Comparison of ENCODE assay signal across 8 cellular contexts in the genomic region with DNA sequence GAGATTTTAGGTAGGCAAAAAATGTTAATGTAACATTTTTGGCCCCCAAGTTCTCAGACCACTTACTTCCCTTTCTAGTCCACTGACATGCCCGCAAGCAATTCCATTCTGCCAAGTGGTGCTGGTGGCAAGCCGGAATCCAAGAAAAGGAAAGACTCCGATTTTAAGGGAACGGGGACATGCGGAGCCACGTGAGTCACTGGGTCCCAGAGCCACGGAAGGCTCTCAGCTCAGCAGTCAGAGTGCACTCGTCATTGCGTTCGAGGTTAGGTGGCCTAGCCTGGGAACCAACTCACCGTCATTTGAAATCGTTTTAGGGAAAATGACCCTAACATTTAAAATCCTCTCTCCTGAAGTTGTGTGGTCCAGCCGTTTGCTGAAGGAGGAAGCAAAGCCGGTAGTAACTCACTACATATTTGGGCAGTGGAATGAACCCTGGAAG. TPM values are rescaled to one million over a fixed set of nuclear protein-coding genes. Genes with fewer than 3 reads are reported as not detected.
DNase-seq lines count a peak whose midpoint lies in the region; TF ChIP-seq lines count a peak whose summit lies in the region.

No MANE protein-coding gene starts in this region.

- H3K36me3 ChIP-seq in PC-9 (ENCODE audit: low read depth) = no peaks in the 10 kb centered on the region
- no peaks in the 10 kb centered on the region for H3K36me3 ChIP-seq in mammary epithelial cell (ENCODE audit: insufficient read depth, low read length)
- no peaks in the 10 kb centered on the region for H3K36me3 ChIP-seq in smooth muscle cell (ENCODE audit: low read depth)

- TSS peak; percentile 77 for BruUV-seq in PC-9 (replicated peaks; lab: Mats Ljungman, UMichigan)
- TSS peak; percentile 62 for BruUV-seq in mammary epithelial cell (replicated peaks; lab: Mats Ljungman, UMichigan)

- 6% methylated on average over 9 of the region's 14 CpGs for WGBS in mammary epithelial cell (ENCODE audit: low coverage, missing lambda C conversion rate)
- WGBS in smooth muscle cell (ENCODE audit: low lambda C conversion rate) = 13% methylated on average over 14 of the region's 14 CpGs

- H3K4me2 ChIP-seq in PC-9 (peak overlapping the region; percentile 86), mammary epithelial cell (ENCODE audit: insufficient read depth, low read depth, low read length) (peak overlapping the region; percentile 94), smooth muscle cell (peak overlapping the region; percentile 89)

- peak; percentile 61 for DNase-seq in activated CD8-positive, alpha-beta memory T cell treated with anti-CD3 and anti-CD28 coated beads for 24 hours
- no peak for DNase-seq in activated CD8-positive, alpha-beta memory T cell treated with anti-CD3 and anti-CD28 coated beads, Interleukin-2, amount 50 U/mL, for 4 hours
- DNase-seq in PC-9 (peak; percentile 19 to 54), mammary epithelial cell (peak; percentile 30), islet precursor cell (peak; percentile 75), smooth muscle cell (lab: John Stamatoyannopoulos, UW; ENCODE audit: unreplicated experiment) (no peak), OCI-M2 (lab: John Stamatoyannopoulos, UW; ENCODE audit: unreplicated experiment) (no peak), ecto neural progenitor cell (ENCODE audit: low spot score) (no peak)

- in situ Hi-C loops in mammary epithelial cell (cut with MboI; ENCODE audit: low sequenced_read_pairs in 2 of 2) = no loop called here

- CTCF ChIA-PET in PC-9 (lab: Charles Lee) = interaction anchor here (1.5 kb wide), 1 partner anchor 16 kb away, joined by 7 read pairs; no protein-coding TSS in a partner anchor
- CTCF ChIA-PET in mammary epithelial cell (lab: Charles Lee; ENCODE audit: low non-redundant PET) = no interaction called here

- H3K79me2 ChIP-seq in PC-9 (ENCODE audit: low read depth) (peaks cover 30% of the 10 kb centered on the region), mammary epithelial cell (ENCODE audit: insufficient read depth, low read length) (peaks cover 21% of the 10 kb centered on the region), smooth muscle cell (ENCODE audit: low read depth) (no peaks in the 10 kb centered on the region)

- no peaks in the 10 kb centered on the region for H3K9me2 ChIP-seq in PC-9 (ENCODE audit: insufficient read depth)

- dilution Hi-C loops in mammary epithelial cell (cut with HindIII; ENCODE audit: low sequenced_read_pairs) = no loop called here

- intact Hi-C loops in PC-9 (cut with micrococcal nuclease; ENCODE audit: unreplicated experiment) (loop anchor here (1.0 to 5.0 kb wide), 4 partner anchors 42 to 245 kb away; partner anchors contain the start of genes GFOD1, NOL7 and TBC1D7), mammary epithelial cell (cut with micrococcal nuclease) (loop anchor here (1.0 to 5.0 kb wide), 2 partner anchors 42 to 216 kb away; partner anchors contain the start of gene NOL7)

- H3F3A ChIP-seq in PC-9 (ENCODE audit: insufficient read depth, low read depth) = no peaks in the 10 kb centered on the region
- no peaks in the 10 kb centered on the region for H3F3A ChIP-seq in smooth muscle cell (ENCODE audit: low read depth)

- H3K27me3 ChIP-seq in PC-9 (ENCODE audit: insufficient read depth, low read depth) = no peaks in the 10 kb centered on the region
- H3K27me3 ChIP-seq in mammary epithelial cell (ENCODE audit: insufficient read depth, low read length) = no peaks in the 10 kb centered on the region
- H3K27me3 ChIP-seq in smooth muscle cell (ENCODE audit: low read depth) = no peaks in the 10 kb centered on the region

- POLR2A ChIA-PET in PC-9 (lab: Charles Lee; ENCODE audit: unreplicated experiment) = interaction anchor here (0.6 to 0.7 kb wide), 3 partner anchors 179 to 1975 kb away, joined by 3 to 4 read pairs (median 3); no protein-coding TSS in a partner anchor

- H3K4me1 ChIP-seq in PC-9 (replicated peaks; ENCODE audit: insufficient read depth) (peaks cover 17% of the 10 kb centered on the region), mammary epithelial cell (ENCODE audit: insufficient read depth, low read length) (peaks cover 9% of the 10 kb centered on the region), smooth muscle cell (ENCODE audit: low read depth) (no peaks in the 10 kb centered on the region)

- H3K9ac ChIP-seq in mammary epithelial cell (ENCODE audit: insufficient read depth, low read length) = peak overlapping the region; percentile 77
- H3K9ac ChIP-seq in smooth muscle cell (ENCODE audit: low read depth) = peak overlapping the region; percentile 86

- H3K27ac ChIP-seq in PC-9 = peak overlapping the region; percentile 96
- H3K27ac ChIP-seq in mammary epithelial cell (ENCODE audit: insufficient read depth, low read depth, low read length) = peak overlapping the region; percentile 92
- peak overlapping the region; percentile 47 for H3K27ac ChIP-seq in smooth muscle cell (ENCODE audit: low read depth)

- peak overlapping the region; percentile 92 for H3K4me3 ChIP-seq in PC-9
- H3K4me3 ChIP-seq in mammary epithelial cell (replicated peaks in 1 of 3; ENCODE audit: insufficient read depth in 1 of 3, low read depth in 2 of 3, low read length in 3 of 3) = peak overlapping the region; percentile 61 to 92 (median 77)
- H3K4me3 ChIP-seq in smooth muscle cell = peak overlapping the region; percentile 75

- TF ChIP-seq CTCF in PC-9 (conservative IDR thresholded peaks at IDR 0.05) (no peak; the same call in 1 of the 2 replicates), mammary epithelial cell (conservative IDR thresholded peaks at IDR 0.05 in 1 of 2, IDR thresholded peaks at IDR 0.05 in 1 of 2; ENCODE audit: extremely low read depth in 1 of 2, insufficient read depth in 1 of 2, low read depth in 1 of 2, low read length in 2 of 2) (no peak), smooth muscle cell (IDR thresholded peaks at IDR 0.05; ENCODE audit: borderline replicate concordance, insufficient read depth, poor library complexity, severe bottlenecking) (no peak)

- H2AFZ ChIP-seq in PC-9 (peak overlapping the region; percentile 77), mammary epithelial cell (ENCODE audit: low read depth, low read length) (peak overlapping the region; percentile 86), smooth muscle cell (ENCODE audit: low read depth) (peak overlapping the region; percentile 88)

- 0 out of 2 replicates have a peak, but pooled peaks cover 5% of the 10 kb centered on the region for H3K9me3 ChIP-seq in PC-9 (ENCODE audit: insufficient read depth, low read depth)
- no peaks in the 10 kb centered on the region for H3K9me3 ChIP-seq in mammary epithelial cell (replicated peaks; ENCODE audit: insufficient read depth, low read length)
- H3K9me3 ChIP-seq in smooth muscle cell (replicated peaks; ENCODE audit: low read depth) = no peaks in the 10 kb centered on the region

- H4K20me1 ChIP-seq in PC-9 (ENCODE audit: insufficient read depth) (no peaks in the 10 kb centered on the region), mammary epithelial cell (ENCODE audit: insufficient read depth, low read length) (no peaks in the 10 kb centered on the region), smooth muscle cell (ENCODE audit: low read depth) (no peaks in the 10 kb centered on the region)

RNA-seq across cellular contexts. Expression of gene SIRT5, which starts 0.7 kb away (rescaled TPM):
- total RNA-seq in PC-9 (2021) = 15.9 and 16.2 TPM in 2 replicates
- total RNA-seq in mammary epithelial cell = 10 to 100 TPM; 11.8 to 12.4 TPM
- 5.1 TPM for polyA plus RNA-seq in mammary epithelial cell
- 2.3 TPM for polyA minus RNA-seq in mammary epithelial cell
- total RNA-seq in smooth muscle cell = 5.2 and 5.8 TPM in 2 replicates
- 5.5 and 5.8 TPM in 2 replicates for polyA plus RNA-seq in smooth muscle cell

RNA-seq across cellular contexts. Expression of gene NOL7, which starts 41.4 kb away (rescaled TPM):
- total RNA-seq in PC-9 (2021) = 75.9 and 78.6 TPM in 2 replicates
- 10 to 100 TPM; 20.3 to 70.0 TPM for total RNA-seq in mammary epithelial cell
- 30.4 TPM for polyA plus RNA-seq in mammary epithelial cell
- 5.3 TPM for polyA minus RNA-seq in mammary epithelial cell
- 97.3 and 120 TPM in 2 replicates for total RNA-seq in smooth muscle cell
- polyA plus RNA-seq in smooth muscle cell = 104 and 132 TPM in 2 replicates

Comparison
In these comparisons a context has a peak if more than half of its experiments do, and no peak if none do; other contexts are left out.
1. DNase-seq: peak in activated CD8-positive, alpha-beta memory T cell treated with anti-CD3 and anti-CD28 coated beads for 24 hours (single experiment), PC-9 (2 of 2), mammary epithelial cell (single experiment) and islet precursor cell (single experiment); none in activated CD8-positive, alpha-beta memory T cell treated with anti-CD3 and anti-CD28 coated beads, Interleukin-2, amount 50 U/mL, for 4 hours (single experiment), smooth muscle cell (single experiment), OCI-M2 (single experiment) and ecto neural progenitor cell (single experiment).
2. Peak in every context shown above with its lines, with median percentiles within 50 percentile points of each other: H2AFZ ChIP-seq, H3K27ac ChIP-seq, H3K4me2 ChIP-seq and H3K4me3 ChIP-seq.